Comparison of ENCODE assay signal across 1 cellular context in the genomic region with DNA sequence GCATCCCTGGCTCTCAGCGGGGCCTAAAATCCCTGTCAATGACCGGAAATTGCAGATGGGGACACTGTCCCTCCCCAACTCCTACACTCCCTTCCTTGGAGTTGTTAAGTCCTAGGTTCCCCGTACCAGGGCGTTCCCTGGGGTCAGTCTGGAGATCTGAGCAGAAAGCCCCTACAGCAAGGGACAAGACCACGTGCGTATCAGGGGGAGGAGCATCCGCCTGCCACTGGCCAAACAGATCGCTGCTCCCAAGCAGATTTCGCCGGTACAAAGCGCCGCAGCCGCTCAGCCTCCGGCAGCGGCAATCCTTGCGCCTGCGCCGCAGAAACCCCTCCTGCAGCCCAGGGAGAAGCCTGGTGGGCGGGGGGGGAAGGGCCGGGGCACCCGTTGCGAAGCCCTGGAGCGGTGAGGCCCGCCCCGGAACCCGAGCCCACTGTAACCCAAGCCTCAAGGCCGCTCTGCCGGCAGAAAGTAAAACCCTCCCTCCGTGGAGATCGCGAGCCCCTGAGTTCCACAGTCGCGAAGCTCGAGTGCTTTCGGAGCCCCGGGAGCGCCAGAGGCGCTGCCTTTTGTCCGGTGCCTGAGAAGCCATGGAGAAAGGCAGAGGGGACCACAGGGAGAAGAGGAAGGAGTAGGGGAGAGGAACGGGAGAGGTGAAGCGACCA.
TF ChIP-seq lines count a peak whose summit lies in the region.

No MANE protein-coding gene starts in this region.

TF ChIP-seq in GM12878, 131 proteins besides CTCF, POLR2A, EP300 and RAD21:
- TF ChIP-seq NRF1 (conservative IDR thresholded peaks at IDR 0.05; ENCODE audit: low read depth, low read length) (no peak), SPI1 (IDR thresholded peaks at IDR 0.05; ENCODE audit: borderline replicate concordance, insufficient read depth, low read depth, low read length) (no peak), POLR2AphosphoS5 (IDR thresholded peaks at IDR 0.05; ENCODE audit: low read length) (no peak), TAF1 (IDR thresholded peaks at IDR 0.05; ENCODE audit: borderline replicate concordance, low read depth, low read length) (no peak), CBFB (IDR thresholded peaks at IDR 0.05; ENCODE audit: low read depth) (no peak), HDAC6 (IDR thresholded peaks at IDR 0.05; ENCODE audit: unreplicated experiment) (no peak), ZNF274 (IDR thresholded peaks at IDR 0.05; ENCODE audit: insufficient read depth, insufficient read length) (no peak), ZNF622 (IDR thresholded peaks at IDR 0.05) (no peak), RB1 (IDR thresholded peaks at IDR 0.05; ENCODE audit: borderline replicate concordance) (no peak)
- TF ChIP-seq, protein P1, sequence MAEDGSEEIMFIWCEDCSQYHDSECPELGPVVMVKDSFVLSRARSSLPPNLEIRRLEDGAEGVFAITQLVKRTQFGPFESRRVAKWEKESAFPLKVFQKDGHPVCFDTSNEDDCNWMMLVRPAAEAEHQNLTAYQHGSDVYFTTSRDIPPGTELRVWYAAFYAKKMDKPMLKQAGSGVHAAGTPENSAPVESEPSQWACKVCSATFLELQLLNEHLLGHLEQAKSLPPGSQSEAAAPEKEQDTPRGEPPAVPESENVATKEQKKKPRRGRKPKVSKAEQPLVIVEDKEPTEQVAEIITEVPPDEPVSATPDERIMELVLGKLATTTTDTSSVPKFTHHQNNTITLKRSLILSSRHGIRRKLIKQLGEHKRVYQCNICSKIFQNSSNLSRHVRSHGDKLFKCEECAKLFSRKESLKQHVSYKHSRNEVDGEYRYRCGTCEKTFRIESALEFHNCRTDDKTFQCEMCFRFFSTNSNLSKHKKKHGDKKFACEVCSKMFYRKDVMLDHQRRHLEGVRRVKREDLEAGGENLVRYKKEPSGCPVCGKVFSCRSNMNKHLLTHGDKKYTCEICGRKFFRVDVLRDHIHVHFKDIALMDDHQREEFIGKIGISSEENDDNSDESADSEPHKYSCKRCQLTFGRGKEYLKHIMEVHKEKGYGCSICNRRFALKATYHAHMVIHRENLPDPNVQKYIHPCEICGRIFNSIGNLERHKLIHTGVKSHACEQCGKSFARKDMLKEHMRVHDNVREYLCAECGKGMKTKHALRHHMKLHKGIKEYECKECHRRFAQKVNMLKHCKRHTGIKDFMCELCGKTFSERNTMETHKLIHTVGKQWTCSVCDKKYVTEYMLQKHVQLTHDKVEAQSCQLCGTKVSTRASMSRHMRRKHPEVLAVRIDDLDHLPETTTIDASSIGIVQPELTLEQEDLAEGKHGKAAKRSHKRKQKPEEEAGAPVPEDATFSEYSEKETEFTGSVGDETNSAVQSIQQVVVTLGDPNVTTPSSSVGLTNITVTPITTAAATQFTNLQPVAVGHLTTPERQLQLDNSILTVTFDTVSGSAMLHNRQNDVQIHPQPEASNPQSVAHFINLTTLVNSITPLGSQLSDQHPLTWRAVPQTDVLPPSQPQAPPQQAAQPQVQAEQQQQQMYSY (CRISPR knock-in tag; IDR thresholded peaks at IDR 0.05), result no peak
- TF ChIP-seq, protein P2, sequence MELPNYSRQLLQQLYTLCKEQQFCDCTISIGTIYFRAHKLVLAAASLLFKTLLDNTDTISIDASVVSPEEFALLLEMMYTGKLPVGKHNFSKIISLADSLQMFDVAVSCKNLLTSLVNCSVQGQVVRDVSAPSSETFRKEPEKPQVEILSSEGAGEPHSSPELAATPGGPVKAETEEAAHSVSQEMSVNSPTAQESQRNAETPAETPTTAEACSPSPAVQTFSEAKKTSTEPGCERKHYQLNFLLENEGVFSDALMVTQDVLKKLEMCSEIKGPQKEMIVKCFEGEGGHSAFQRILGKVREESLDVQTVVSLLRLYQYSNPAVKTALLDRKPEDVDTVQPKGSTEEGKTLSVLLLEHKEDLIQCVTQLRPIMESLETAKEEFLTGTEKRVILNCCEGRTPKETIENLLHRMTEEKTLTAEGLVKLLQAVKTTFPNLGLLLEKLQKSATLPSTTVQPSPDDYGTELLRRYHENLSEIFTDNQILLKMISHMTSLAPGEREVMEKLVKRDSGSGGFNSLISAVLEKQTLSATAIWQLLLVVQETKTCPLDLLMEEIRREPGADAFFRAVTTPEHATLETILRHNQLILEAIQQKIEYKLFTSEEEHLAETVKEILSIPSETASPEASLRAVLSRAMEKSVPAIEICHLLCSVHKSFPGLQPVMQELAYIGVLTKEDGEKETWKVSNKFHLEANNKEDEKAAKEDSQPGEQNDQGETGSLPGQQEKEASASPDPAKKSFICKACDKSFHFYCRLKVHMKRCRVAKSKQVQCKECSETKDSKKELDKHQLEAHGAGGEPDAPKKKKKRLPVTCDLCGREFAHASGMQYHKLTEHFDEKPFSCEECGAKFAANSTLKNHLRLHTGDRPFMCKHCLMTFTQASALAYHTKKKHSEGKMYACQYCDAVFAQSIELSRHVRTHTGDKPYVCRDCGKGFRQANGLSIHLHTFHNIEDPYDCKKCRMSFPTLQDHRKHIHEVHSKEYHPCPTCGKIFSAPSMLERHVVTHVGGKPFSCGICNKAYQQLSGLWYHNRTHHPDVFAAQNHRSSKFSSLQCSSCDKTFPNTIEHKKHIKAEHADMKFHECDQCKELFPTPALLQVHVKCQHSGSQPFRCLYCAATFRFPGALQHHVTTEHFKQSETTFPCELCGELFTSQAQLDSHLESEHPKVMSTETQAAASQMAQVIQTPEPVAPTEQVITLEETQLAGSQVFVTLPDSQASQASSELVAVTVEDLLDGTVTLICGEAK (IDR thresholded peaks at IDR 0.05; ENCODE audit: borderline replicate concordance), result no peak
- TF ChIP-seq, protein P3, sequence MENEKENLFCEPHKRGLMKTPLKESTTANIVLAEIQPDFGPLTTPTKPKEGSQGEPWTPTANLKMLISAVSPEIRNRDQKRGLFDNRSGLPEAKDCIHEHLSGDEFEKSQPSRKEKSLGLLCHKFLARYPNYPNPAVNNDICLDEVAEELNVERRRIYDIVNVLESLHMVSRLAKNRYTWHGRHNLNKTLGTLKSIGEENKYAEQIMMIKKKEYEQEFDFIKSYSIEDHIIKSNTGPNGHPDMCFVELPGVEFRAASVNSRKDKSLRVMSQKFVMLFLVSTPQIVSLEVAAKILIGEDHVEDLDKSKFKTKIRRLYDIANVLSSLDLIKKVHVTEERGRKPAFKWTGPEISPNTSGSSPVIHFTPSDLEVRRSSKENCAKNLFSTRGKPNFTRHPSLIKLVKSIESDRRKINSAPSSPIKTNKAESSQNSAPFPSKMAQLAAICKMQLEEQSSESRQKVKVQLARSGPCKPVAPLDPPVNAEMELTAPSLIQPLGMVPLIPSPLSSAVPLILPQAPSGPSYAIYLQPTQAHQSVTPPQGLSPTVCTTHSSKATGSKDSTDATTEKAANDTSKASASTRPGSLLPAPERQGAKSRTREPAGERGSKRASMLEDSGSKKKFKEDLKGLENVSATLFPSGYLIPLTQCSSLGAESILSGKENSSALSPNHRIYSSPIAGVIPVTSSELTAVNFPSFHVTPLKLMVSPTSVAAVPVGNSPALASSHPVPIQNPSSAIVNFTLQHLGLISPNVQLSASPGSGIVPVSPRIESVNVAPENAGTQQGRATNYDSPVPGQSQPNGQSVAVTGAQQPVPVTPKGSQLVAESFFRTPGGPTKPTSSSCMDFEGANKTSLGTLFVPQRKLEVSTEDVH (IDR thresholded peaks at IDR 0.05; ENCODE audit: low read depth, partially characterized antibody), result no peak
- TF ChIP-seq, protein P4, sequence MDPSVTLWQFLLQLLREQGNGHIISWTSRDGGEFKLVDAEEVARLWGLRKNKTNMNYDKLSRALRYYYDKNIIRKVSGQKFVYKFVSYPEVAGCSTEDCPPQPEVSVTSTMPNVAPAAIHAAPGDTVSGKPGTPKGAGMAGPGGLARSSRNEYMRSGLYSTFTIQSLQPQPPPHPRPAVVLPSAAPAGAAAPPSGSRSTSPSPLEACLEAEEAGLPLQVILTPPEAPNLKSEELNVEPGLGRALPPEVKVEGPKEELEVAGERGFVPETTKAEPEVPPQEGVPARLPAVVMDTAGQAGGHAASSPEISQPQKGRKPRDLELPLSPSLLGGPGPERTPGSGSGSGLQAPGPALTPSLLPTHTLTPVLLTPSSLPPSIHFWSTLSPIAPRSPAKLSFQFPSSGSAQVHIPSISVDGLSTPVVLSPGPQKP (IDR thresholded peaks at IDR 0.05; ENCODE audit: low read depth, low read length), result no peak
